ENCODE assay signal across 14 cellular contexts in the genomic region with DNA sequence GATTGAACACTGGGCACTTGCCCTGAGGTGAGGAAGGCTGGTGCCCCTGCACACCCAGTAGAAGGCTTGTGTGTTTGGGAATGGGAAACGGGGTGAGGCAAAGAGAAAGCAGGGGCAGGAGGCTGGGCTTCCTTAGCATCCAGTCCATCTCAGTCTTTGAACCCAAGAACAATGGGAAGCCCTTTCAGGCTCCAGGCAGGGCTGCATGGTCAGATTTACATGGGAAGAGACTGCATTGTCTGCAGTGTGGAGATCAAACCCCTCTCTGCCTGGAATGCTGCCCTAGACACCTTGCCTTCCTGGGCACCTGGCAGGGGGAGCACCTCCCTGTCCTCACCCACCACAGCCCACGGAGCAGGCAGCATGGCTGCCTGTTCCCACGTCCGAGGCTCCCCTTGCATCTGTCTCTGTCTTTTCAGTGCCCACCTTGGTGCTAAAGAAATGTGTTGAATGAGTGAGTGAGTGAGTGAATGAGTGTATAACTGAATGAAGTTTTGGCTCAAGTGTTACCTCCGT.
DNase-seq lines count a peak whose midpoint lies in the region; ATAC-seq, FAIRE-seq and TF ChIP-seq lines count a peak whose summit lies in the region.
"Had no signal": no experiment of that assay in that cellular context is flagged by ENCODE, and none has a peak within 500 bp of the region (broad histone marks: within the 10 kb centered on the region; RNA-seq: fewer than 3 reads in every experiment).

No MANE protein-coding gene starts in this region.

- no peak overlapping the region for H4K8ac ChIP-seq in mesendoderm (ENCODE audit: low read depth, low read length)

- H3K4ac ChIP-seq in mesendoderm (ENCODE audit: low read depth, low read length): no peak overlapping the region

- TF ChIP-seq CTCF in right lobe of liver (IDR thresholded peaks at IDR 0.05): no peak
- no peak for TF ChIP-seq CTCF in HepG2 (CRISPR knock-in tag; IDR thresholded peaks at IDR 0.05)
- no peak for TF ChIP-seq CTCF in WERI-Rb-1 (IDR thresholded peaks at IDR 0.05; ENCODE audit: low read depth, low read length)
- TF ChIP-seq CTCF in lower lobe of right lung (IDR thresholded peaks at IDR 0.05): no peak

- 25% methylated on average over 3 of the region's 5 CpGs for WGBS in right lobe of liver (ENCODE audit: insufficient coverage, low coverage, low lambda C conversion rate, missing lambda C conversion rate)
- WGBS in HepG2 (ENCODE audit: low lambda C conversion rate): 0% methylated on average over 5 of the region's 5 CpGs
- WGBS in mesendoderm (ENCODE audit: extremely low coverage, insufficient coverage, low lambda C conversion rate): no CpG with 5 or more reads among the region's 5 CpGs

- in situ Hi-C loops in HepG2 (cut with HindIII; ENCODE audit: extremely low pct_ligation_motif_present, low pct_unique_long_range_greater_than_20kb): no loop called here

- FAIRE-seq in HepG2 (lab: Jason Lieb, UNC) (no peak), RCC 7860 (lab: Jason Lieb, UNC) (no peak)
- FAIRE-seq: A204.1, GM12891 had no signal

- H3K23ac ChIP-seq in mesendoderm (ENCODE audit: low read length): no peak overlapping the region

- H2BK15ac ChIP-seq in mesendoderm (replicated peaks; ENCODE audit: low read depth): no peak overlapping the region

- H3K4me1 ChIP-seq in right lobe of liver (no peaks in the 10 kb centered on the region), HepG2 (ENCODE audit: insufficient read depth, low read length) (0 out of 2 replicates have a peak, but pooled peaks cover 4% of the 10 kb centered on the region), mesendoderm (ENCODE audit: control insufficient read depth, low read depth, low read length) (peaks cover 35% of the 10 kb centered on the region), lower lobe of right lung (no peaks in the 10 kb centered on the region)
- H3K4me1 ChIP-seq: SJCRH30 had no signal

- H3K9ac ChIP-seq in HepG2 (ENCODE audit: insufficient read depth, low read depth, low read length) (no peak overlapping the region), mesendoderm (ENCODE audit: low read length) (no peak overlapping the region)
- H3K9ac ChIP-seq: GM23248 had no signal

- H3K4me2 ChIP-seq in HepG2 (ENCODE audit: low read depth, low read length): no peak overlapping the region
- H3K4me2 ChIP-seq in mesendoderm (ENCODE audit: low read length): no peak overlapping the region
- H3K4me2 ChIP-seq: PC-9 had no signal

- TF ChIP-seq RAD21 in HepG2 (CRISPR knock-in tag; IDR thresholded peaks at IDR 0.05): no peak

- intact Hi-C loops in right lobe of liver (cut with DNase I): no loop called here
- intact Hi-C loops in HepG2 (cut with micrococcal nuclease; ENCODE audit: unreplicated experiment): no loop called here
- intact Hi-C loops in lower lobe of right lung (cut with DNase I): no loop called here

- H3K27me3 ChIP-seq in right lobe of liver: no peaks in the 10 kb centered on the region
- peaks cover 0 to 15% of the 10 kb centered on the region in 2 experiments; a peak in 4 of 5 replicates for H3K27me3 ChIP-seq in HepG2 (ENCODE audit: control insufficient read depth in 1 of 2, insufficient read depth in 2 of 2, low read length in 2 of 2)
- no peaks in the 10 kb centered on the region for H3K27me3 ChIP-seq in WERI-Rb-1 (ENCODE audit: insufficient read depth, low read depth, severe bottlenecking)
- H3K27me3 ChIP-seq in mesendoderm (ENCODE audit: insufficient read depth, low read length, poor library complexity): no peaks in the 10 kb centered on the region
- peaks cover 12% of the 10 kb centered on the region for H3K27me3 ChIP-seq in lower lobe of right lung (ENCODE audit: low read depth)

- no peak overlapping the region for H2BK120ac ChIP-seq in mesendoderm (ENCODE audit: low read depth, low read length)

- ATAC-seq in right lobe of liver (no peak), HepG2 (no peak), lower lobe of right lung (no peak), HG03442 (IDR thresholded peaks at IDR 0.05; ENCODE audit: unreplicated experiment) (no peak)

- TF ChIP-seq EP300 in HepG2 (IDR thresholded peaks at IDR 0.05; ENCODE audit: low read depth in 2 of 2, low read length in 2 of 2) (no peak), HepG2 (CRISPR knock-in tag; IDR thresholded peaks at IDR 0.05; ENCODE audit: borderline replicate concordance) (no peak)

- H4K20me1 ChIP-seq in HepG2 (ENCODE audit: insufficient read depth, low read length): no peaks in the 10 kb centered on the region

- no peaks in the 10 kb centered on the region for H3K9me3 ChIP-seq in right lobe of liver
- H3K9me3 ChIP-seq in HepG2 (ENCODE audit: low read length): no peaks in the 10 kb centered on the region
- H3K9me3 ChIP-seq in WERI-Rb-1 (ENCODE audit: severe bottlenecking): no peaks in the 10 kb centered on the region
- no peaks in the 10 kb centered on the region for H3K9me3 ChIP-seq in lower lobe of right lung
- H3K9me3 ChIP-seq: SJCRH30 had no signal

- peak overlapping the region; percentile 77 for H3K56ac ChIP-seq in mesendoderm (ENCODE audit: low read length)

- POLR2A ChIA-PET in HepG2 (lab: Yijun Ruan, JAX): no interaction called here

- no peaks in the 10 kb centered on the region for H3K79me1 ChIP-seq in mesendoderm (ENCODE audit: low read length)

- DNase-seq in right lobe of liver (peak in 2 of 3 donors; percentile 17 to 24), HepG2 (ENCODE audit: low spot score) (no peak), WERI-Rb-1 (peak; percentile 8), mesendoderm (no peak), lower lobe of right lung (no peak), RCC 7860 (ENCODE audit: low spot score) (no peak)
- DNase-seq: GM23248, KBM-7, NCI-H1105, PC-9, SJCRH30 had no signal

- H3K36me3 ChIP-seq in right lobe of liver (no peaks in the 10 kb centered on the region), HepG2 (replicated peaks in 1 of 2; ENCODE audit: control insufficient read depth in 1 of 2, insufficient read depth in 2 of 2, low read length in 2 of 2) (no peaks in the 10 kb centered on the region), WERI-Rb-1 (no peaks in the 10 kb centered on the region), mesendoderm (ENCODE audit: control insufficient read depth, insufficient read depth, low read length) (no peaks in the 10 kb centered on the region), lower lobe of right lung (no peaks in the 10 kb centered on the region)
- H3K36me3 ChIP-seq: SJCRH30 had no signal

- no peak overlapping the region for H3K27ac ChIP-seq in right lobe of liver
- H3K27ac ChIP-seq in HepG2 (ENCODE audit: extremely low read length, insufficient read depth, low read length): no peak overlapping the region
- peak overlapping the region; percentile 88 for H3K27ac ChIP-seq in WERI-Rb-1
- H3K27ac ChIP-seq in mesendoderm (ENCODE audit: low read depth, low read length): no peak overlapping the region
- no peak overlapping the region for H3K27ac ChIP-seq in lower lobe of right lung
- H3K27ac ChIP-seq: GM23248, PC-9, SJCRH30 had no signal

- peak overlapping the region; percentile 65 for H2BK5ac ChIP-seq in mesendoderm (ENCODE audit: low read length)

- CTCF ChIA-PET in HepG2 (lab: Yijun Ruan, JAX; ENCODE audit: low intra/inter-chr PET ratio, low total read pairs): no interaction called here

- H3K79me2 ChIP-seq in HepG2 (ENCODE audit: insufficient read depth, low read length) (no peaks in the 10 kb centered on the region), mesendoderm (ENCODE audit: control insufficient read depth, insufficient read depth, low read length) (no peaks in the 10 kb centered on the region)

- H2AK5ac ChIP-seq in mesendoderm (ENCODE audit: low read length): peak overlapping the region; percentile 98

- no TSS peak for BruUV-seq in HepG2 (replicated peaks; lab: Mats Ljungman, UMichigan)

- H2AFZ ChIP-seq in HepG2 (ENCODE audit: low read length): no peak overlapping the region
- H2AFZ ChIP-seq: GM23248, PC-9 had no signal

- H4K5ac ChIP-seq in mesendoderm (ENCODE audit: low read length): no peak overlapping the region

- TF ChIP-seq POLR2A in right lobe of liver (IDR thresholded peaks at IDR 0.05) (no peak), HepG2 (IDR thresholded peaks at IDR 0.05; ENCODE audit: insufficient read depth in 1 of 2, low read depth in 2 of 2, low read length in 2 of 2) (no peak)

- H3K4me3 ChIP-seq in right lobe of liver: no peak overlapping the region
- H3K4me3 ChIP-seq in HepG2 (replicated peaks in 1 of 3; ENCODE audit: insufficient read depth in 1 of 3, low read depth in 2 of 3, low read length in 3 of 3): no peak overlapping the region
- no peak overlapping the region for H3K4me3 ChIP-seq in WERI-Rb-1 (ENCODE audit: low read depth, low read length)
- no peak overlapping the region for H3K4me3 ChIP-seq in mesendoderm (ENCODE audit: low read length)
- no peak overlapping the region for H3K4me3 ChIP-seq in lower lobe of right lung
- H3K4me3 ChIP-seq: GM23248, PC-9, SJCRH30 had no signal

- H3K18ac ChIP-seq in mesendoderm (ENCODE audit: low read length): no peak overlapping the region

TF ChIP-seq in HepG2, 621 proteins besides CTCF, POLR2A, EP300 and RAD21 (continues in another document):
- TF ChIP-seq ZNF510 (CRISPR knock-in tag; IDR thresholded peaks at IDR 0.05; ENCODE audit: low read depth): no peak
- TF ChIP-seq, protein P1, sequence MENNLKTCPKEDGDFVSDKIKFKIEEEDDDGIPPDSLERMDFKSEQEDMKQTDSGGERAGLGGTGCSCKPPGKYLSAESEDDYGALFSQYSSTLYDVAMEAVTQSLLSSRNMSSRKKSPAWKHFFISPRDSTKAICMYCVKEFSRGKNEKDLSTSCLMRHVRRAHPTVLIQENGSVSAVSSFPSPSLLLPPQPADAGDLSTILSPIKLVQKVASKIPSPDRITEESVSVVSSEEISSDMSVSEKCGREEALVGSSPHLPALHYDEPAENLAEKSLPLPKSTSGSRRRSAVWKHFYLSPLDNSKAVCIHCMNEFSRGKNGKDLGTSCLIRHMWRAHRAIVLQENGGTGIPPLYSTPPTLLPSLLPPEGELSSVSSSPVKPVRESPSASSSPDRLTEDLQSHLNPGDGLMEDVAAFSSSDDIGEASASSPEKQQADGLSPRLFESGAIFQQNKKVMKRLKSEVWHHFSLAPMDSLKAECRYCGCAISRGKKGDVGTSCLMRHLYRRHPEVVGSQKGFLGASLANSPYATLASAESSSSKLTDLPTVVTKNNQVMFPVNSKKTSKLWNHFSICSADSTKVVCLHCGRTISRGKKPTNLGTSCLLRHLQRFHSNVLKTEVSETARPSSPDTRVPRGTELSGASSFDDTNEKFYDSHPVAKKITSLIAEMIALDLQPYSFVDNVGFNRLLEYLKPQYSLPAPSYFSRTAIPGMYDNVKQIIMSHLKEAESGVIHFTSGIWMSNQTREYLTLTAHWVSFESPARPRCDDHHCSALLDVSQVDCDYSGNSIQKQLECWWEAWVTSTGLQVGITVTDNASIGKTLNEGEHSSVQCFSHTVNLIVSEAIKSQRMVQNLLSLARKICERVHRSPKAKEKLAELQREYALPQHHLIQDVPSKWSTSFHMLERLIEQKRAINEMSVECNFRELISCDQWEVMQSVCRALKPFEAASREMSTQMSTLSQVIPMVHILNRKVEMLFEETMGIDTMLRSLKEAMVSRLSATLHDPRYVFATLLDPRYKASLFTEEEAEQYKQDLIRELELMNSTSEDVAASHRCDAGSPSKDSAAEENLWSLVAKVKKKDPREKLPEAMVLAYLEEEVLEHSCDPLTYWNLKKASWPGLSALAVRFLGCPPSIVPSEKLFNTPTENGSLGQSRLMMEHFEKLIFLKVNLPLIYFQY (CRISPR knock-in tag; IDR thresholded peaks at IDR 0.05; ENCODE audit: borderline replicate concordance): no peak
- no peak for TF ChIP-seq ZSCAN30 (CRISPR knock-in tag; IDR thresholded peaks at IDR 0.05)

Comparison
In these comparisons a context has a peak if more than half of its experiments do, and no peak if none do; other contexts are left out.
1. DNase-seq: peak in right lobe of liver (2 of 3) and WERI-Rb-1 (single experiment); none in HepG2 (single experiment), mesendoderm (single experiment), lower lobe of right lung (single experiment) and RCC 7860 (single experiment).